8 cellular contexts compared by ENCODE assay signal in genomic region chr17:42798011-42798382, GRCh38. TPM values are rescaled to one million over a fixed set of nuclear protein-coding genes. Genes with fewer than 3 reads are reported as not detected.
DNase-seq lines count a peak whose midpoint lies in the region; ATAC-seq and TF ChIP-seq lines count a peak whose summit lies in the region.

No MANE protein-coding gene starts in this region.

- no peak for TF ChIP-seq POLR2A in body of pancreas (IDR thresholded peaks at IDR 0.05)

- DNase-seq in activated naive CD4-positive, alpha-beta T cell treated with anti-CD3 and anti-CD28 coated beads, Interleukin-2, amount 10 ng/mL, durations not matched to agents 7 days and 5 days, result no peak
- DNase-seq in activated naive CD4-positive, alpha-beta T cell (lab: John Stamatoyannopoulos, UW), result no peak
- DNase-seq in body of pancreas (no peak), memory B cell (ENCODE audit: low spot score in 2 of 2) (no peak), upper lobe of right lung (no peak), NCI-H2029 (lab: John Stamatoyannopoulos, UW) (no peak), GOT3 (lab: John Stamatoyannopoulos, UW) (no peak)

- H3K27ac ChIP-seq in body of pancreas, result peak overlapping the region; percentile 87 to 94 (median 90)
- peak overlapping the region; percentile 79 for H3K27ac ChIP-seq in upper lobe of right lung

- no peak for TF ChIP-seq CTCF in body of pancreas (IDR thresholded peaks at IDR 0.05)
- no peak for TF ChIP-seq CTCF in upper lobe of right lung (IDR thresholded peaks at IDR 0.05)

- WGBS in body of pancreas, 2 donors, result 3 to 4% methylated on average over 9 to 10 of the region's 10 CpGs

- H3K27ac Mint-ChIP-seq in activated naive CD4-positive, alpha-beta T cell treated with anti-CD3 and anti-CD28 coated beads, Interleukin-2, amount 10 ng/mL, durations not matched to agents 7 days and 5 days, result no peak overlapping the region
- peak overlapping the region; percentile 85 for H3K27ac Mint-ChIP-seq in memory B cell

- H3K4me1 ChIP-seq in body of pancreas (peaks cover 42% of the 10 kb centered on the region), upper lobe of right lung (peaks cover 18% of the 10 kb centered on the region)

- intact Hi-C loops in body of pancreas (cut with DNase I) (no loop called here), upper lobe of right lung (cut with DNase I) (no loop called here)

- H3K36me3 ChIP-seq in body of pancreas (replicated peaks in 1 of 2; ENCODE audit: insufficient read depth in 1 of 2, low read depth in 2 of 2) (no peaks in the 10 kb centered on the region), upper lobe of right lung (no peaks in the 10 kb centered on the region)

- peak overlapping the region; percentile 93 for H3K4me3 Mint-ChIP-seq in activated naive CD4-positive, alpha-beta T cell treated with anti-CD3 and anti-CD28 coated beads, Interleukin-2, amount 10 ng/mL, durations not matched to agents 7 days and 5 days
- H3K4me3 Mint-ChIP-seq in memory B cell, result peak overlapping the region; percentile 96

- CTCF ChIA-PET in activated naive CD4-positive, alpha-beta T cell treated with anti-CD3 and anti-CD28 coated beads, Interleukin-2, amount 10 ng/mL, durations not matched to agents 7 days and 5 days (lab: Charles Lee), result interaction anchor here (0.6 to 1.5 kb wide), 3 partner anchors 75 to 190 kb away, joined by 3 read pairs; no protein-coding TSS in a partner anchor

- peaks cover 27% of the 10 kb centered on the region for H3K4me1 Mint-ChIP-seq in activated naive CD4-positive, alpha-beta T cell treated with anti-CD3 and anti-CD28 coated beads, Interleukin-2, amount 10 ng/mL, durations not matched to agents 7 days and 5 days
- H3K4me1 Mint-ChIP-seq in memory B cell, result peaks cover 25% of the 10 kb centered on the region

- H3K4me3 ChIP-seq in body of pancreas, result peak overlapping the region; percentile 68 to 87
- H3K4me3 ChIP-seq in upper lobe of right lung, result peak overlapping the region; percentile 85

- H3K27me3 ChIP-seq in body of pancreas (no peaks in the 10 kb centered on the region), upper lobe of right lung (no peaks in the 10 kb centered on the region)

- ATAC-seq in body of pancreas (peak; percentile 7), memory B cell (ENCODE audit: low read depth) (no peak), upper lobe of right lung (no peak), GM21515 (IDR thresholded peaks at IDR 0.05; ENCODE audit: unreplicated experiment) (no peak)

- H3K9me3 Mint-ChIP-seq in activated naive CD4-positive, alpha-beta T cell treated with anti-CD3 and anti-CD28 coated beads, Interleukin-2, amount 10 ng/mL, durations not matched to agents 7 days and 5 days, result no peaks in the 10 kb centered on the region
- no peaks in the 10 kb centered on the region for H3K9me3 Mint-ChIP-seq in memory B cell

- no peaks in the 10 kb centered on the region for H3K9me3 ChIP-seq in body of pancreas
- H3K9me3 ChIP-seq in upper lobe of right lung, result no peaks in the 10 kb centered on the region

- H3K27me3 Mint-ChIP-seq in activated naive CD4-positive, alpha-beta T cell treated with anti-CD3 and anti-CD28 coated beads, Interleukin-2, amount 10 ng/mL, durations not matched to agents 7 days and 5 days, result peaks cover 15% of the 10 kb centered on the region
- H3K27me3 Mint-ChIP-seq in memory B cell, result no peaks in the 10 kb centered on the region

- H3K36me3 Mint-ChIP-seq in activated naive CD4-positive, alpha-beta T cell treated with anti-CD3 and anti-CD28 coated beads, Interleukin-2, amount 10 ng/mL, durations not matched to agents 7 days and 5 days, result peaks cover 8% of the 10 kb centered on the region
- peaks cover 6% of the 10 kb centered on the region for H3K36me3 Mint-ChIP-seq in memory B cell

RNA-seq across cellular contexts. Expression of gene COA3, which starts 0.5 kb away (rescaled TPM):
- total RNA-seq in body of pancreas, result 10 to 100 TPM; 69.2 to 72.4 TPM
- total RNA-seq in upper lobe of right lung, result 53.9 TPM

RNA-seq across cellular contexts. Expression of gene CNTD1, which starts 0.7 kb away (rescaled TPM):
- total RNA-seq in body of pancreas (not detected), upper lobe of right lung (0.14 TPM)

RNA-seq across cellular contexts. Expression of gene WNK4, which starts 17.6 kb away (rescaled TPM):
- total RNA-seq in body of pancreas, result under 1 TPM in 1 of 2 donors, not detected in 1; 0.26 TPM
- 0.38 TPM for total RNA-seq in upper lobe of right lung

RNA-seq across cellular contexts. Expression of gene VPS25, which starts 24.7 kb away (rescaled TPM):
- 10 to 100 TPM; 17.8 to 23.9 TPM for total RNA-seq in body of pancreas
- 42.3 TPM for total RNA-seq in upper lobe of right lung

RNA-seq across cellular contexts. Expression of gene BECN1, which starts 26.1 kb away (rescaled TPM):
- total RNA-seq in body of pancreas, result 10 to 100 TPM; 50.4 to 65.1 TPM
- 66.7 TPM for total RNA-seq in upper lobe of right lung
